In genomic region chr12:12722351-12723146, GRCh38 we compare ENCODE assay signal across 8 cellular contexts. TPM values are rescaled to one million over a fixed set of nuclear protein-coding genes. Genes with fewer than 3 reads are reported as not detected.
DNase-seq lines count a peak whose midpoint lies in the region; ATAC-seq and TF ChIP-seq lines count a peak whose summit lies in the region.

No MANE protein-coding gene starts in this region.

- TF ChIP-seq CTCF in ascending aorta (IDR thresholded peaks at IDR 0.05): no peak
- no peak for TF ChIP-seq CTCF in right lobe of liver (IDR thresholded peaks at IDR 0.05)

- WGBS in right lobe of liver (ENCODE audit: insufficient coverage, low coverage, low lambda C conversion rate, missing lambda C conversion rate): 7% methylated on average over 3 of the region's 3 CpGs

- H3K27me3 ChIP-seq in ascending aorta: no peaks in the 10 kb centered on the region
- H3K27me3 ChIP-seq in right lobe of liver: no peaks in the 10 kb centered on the region

- TF ChIP-seq POLR2A in right lobe of liver (IDR thresholded peaks at IDR 0.05): no peak

- H3K4me3 ChIP-seq in ascending aorta (peak overlapping the region; percentile 70 to 75), right lobe of liver (peak overlapping the region in 2 of 3 donors; percentile 68 to 73)

- DNase-seq in NCI-H1417 (lab: John Stamatoyannopoulos, UW): peak in 2 of 3 experiments; percentile 44 to 71
- no peak for DNase-seq in NCI-H1417 treated with DMSO at 0.1 percent for 48 hours (lab: John Stamatoyannopoulos, UW)
- DNase-seq in NCI-H1930 (lab: John Stamatoyannopoulos, UW): peak; percentile 35 to 69
- no peak for DNase-seq in ascending aorta (ENCODE audit: low spot score in 2 of 2)
- no peak for DNase-seq in right lobe of liver
- no peak for DNase-seq in activated CD4-positive, alpha-beta T cell treated with anti-CD3 and anti-CD28 coated beads, Interleukin-2, amount 50 U/mL, for 48 hours

- peaks cover 3 to 28% of the 10 kb centered on the region in 2 donors for H3K4me1 ChIP-seq in ascending aorta
- peaks cover 0 to 41% (median 14%) of the 10 kb centered on the region in 4 donors for H3K4me1 ChIP-seq in right lobe of liver

- H3K9me3 ChIP-seq in ascending aorta (no peaks in the 10 kb centered on the region), right lobe of liver (no peaks in the 10 kb centered on the region)

- ATAC-seq in right lobe of liver (no peak), GM21717 (IDR thresholded peaks at IDR 0.05; ENCODE audit: unreplicated experiment) (no peak), HG02763 (IDR thresholded peaks at IDR 0.05; ENCODE audit: unreplicated experiment) (no peak)

- H3K27ac ChIP-seq in ascending aorta (peak overlapping the region; percentile 96 to 97), right lobe of liver (peak overlapping the region; percentile 97 to 100 (median 99))

- peaks cover 5 to 19% of the 10 kb centered on the region in 2 donors for H3K36me3 ChIP-seq in ascending aorta
- H3K36me3 ChIP-seq in right lobe of liver: peaks cover 0 to 19% (median 5%) of the 10 kb centered on the region in 4 donors

- intact Hi-C loops in ascending aorta (cut with DNase I) (loop anchor here (10.0 kb wide), 2 partner anchors 252 to 382 kb away; partner anchors contain the start of gene GSG1), right lobe of liver (cut with DNase I) (no loop called here)

RNA-seq across cellular contexts. Expression of gene CDKN1B, which starts 5.4 kb away (rescaled TPM):
- 65.1 TPM for total RNA-seq in ascending aorta
- total RNA-seq in right lobe of liver: 10 to 100 TPM; 18.3 to 28.6 (median 24.5) TPM

RNA-seq across cellular contexts. Expression of gene GPR19, which starts 26.6 kb away (rescaled TPM):
- total RNA-seq in ascending aorta (not detected), right lobe of liver (under 1 TPM in 1 of 6 experiments, not detected in 5; 0.11 TPM)

Comparison
In these comparisons a context has a peak if more than half of its experiments do, and no peak if none do; other contexts are left out.
1. DNase-seq: peak in NCI-H1417 (2 of 3) and NCI-H1930 (2 of 2); none in NCI-H1417 treated with DMSO at 0.1 percent for 48 hours (single experiment), ascending aorta (0 of 2), right lobe of liver (0 of 3) and activated CD4-positive, alpha-beta T cell treated with anti-CD3 and anti-CD28 coated beads, Interleukin-2, amount 50 U/mL, for 48 hours (0 of 2).